Comparison of ENCODE assay signal across 15 cellular contexts in genomic region chr13:73018336-73018735, GRCh38.
"Had no signal": no experiment of that assay in that cellular context is flagged by ENCODE, and none has a peak within 500 bp of the region (broad histone marks: within the 10 kb centered on the region; RNA-seq: fewer than 3 reads in every experiment).

No MANE protein-coding gene starts in this region.

- H3K27ac Mint-ChIP-seq: activated naive CD4-positive, alpha-beta T cell treated with anti-CD3 and anti-CD28 coated beads, Interleukin-2, amount 10 ng/mL, durations not matched to agents 7 days and 5 days; activated T-helper 17 cell treated with anti-CD3 and anti-CD28 coated beads, Interleukin-2, amount 50 U/mL, for 72 hours; endodermal cell; natural killer cell treated with Interleukin-12 subunit alpha and Interleukin-12 subunit beta and Interleukin-15 and Interleukin-18, amount 100 ng/mL, for 72 hours had no signal

- H3K4me1 Mint-ChIP-seq: activated naive CD4-positive, alpha-beta T cell treated with anti-CD3 and anti-CD28 coated beads, Interleukin-2, amount 10 ng/mL, durations not matched to agents 7 days and 5 days; activated T-helper 17 cell treated with anti-CD3 and anti-CD28 coated beads, Interleukin-2, amount 50 U/mL, for 72 hours; central memory CD8-positive, alpha-beta T cell; endodermal cell; stimulated activated naive CD8-positive, alpha-beta T cell treated with anti-CD3 and anti-CD28 coated beads, Interleukin-15, amount 100 ng/mL, for 72 hours had no signal

- H3K27me3 ChIP-seq: body of pancreas had no signal

- H3K27ac ChIP-seq: body of pancreas, psoas muscle, thoracic aorta had no signal

- H3K4me1 ChIP-seq: body of pancreas, psoas muscle had no signal

- DNase-seq: activated CD4-positive, alpha-beta T cell treated with anti-CD3 and anti-CD28 coated beads for 48 hours; activated naive CD4-positive, alpha-beta T cell treated with anti-CD3 and anti-CD28 coated beads, Interleukin-2, amount 10 ng/mL, durations not matched to agents 7 days and 5 days; body of pancreas; dermis blood vessel endothelial cell; endodermal cell; glutamatergic neuron; occipital lobe; psoas muscle; stimulated activated CD4-positive, alpha-beta T cell treated with anti-CD3 and anti-CD28 coated beads, Interleukin-4, amount 100 ng/mL, for 1 hour; stimulated activated naive CD8-positive, alpha-beta T cell treated with anti-CD3 and anti-CD28 coated beads, Interleukin-15, amount 100 ng/mL, for 72 hours had no signal

- H3K9me3 ChIP-seq: body of pancreas, psoas muscle, thoracic aorta had no signal

- H3K36me3 ChIP-seq: thoracic aorta had no signal

- H3K9me3 Mint-ChIP-seq: activated naive CD4-positive, alpha-beta T cell treated with anti-CD3 and anti-CD28 coated beads, Interleukin-2, amount 10 ng/mL, durations not matched to agents 7 days and 5 days; activated T-helper 17 cell treated with anti-CD3 and anti-CD28 coated beads, Interleukin-2, amount 50 U/mL, for 72 hours; central memory CD8-positive, alpha-beta T cell; endodermal cell; natural killer cell treated with Interleukin-12 subunit alpha and Interleukin-12 subunit beta and Interleukin-15 and Interleukin-18, amount 100 ng/mL, for 72 hours; stimulated activated naive CD8-positive, alpha-beta T cell treated with anti-CD3 and anti-CD28 coated beads, Interleukin-15, amount 100 ng/mL, for 72 hours had no signal

- H3K4me3 Mint-ChIP-seq: activated naive CD4-positive, alpha-beta T cell treated with anti-CD3 and anti-CD28 coated beads, Interleukin-2, amount 10 ng/mL, durations not matched to agents 7 days and 5 days; activated T-helper 17 cell treated with anti-CD3 and anti-CD28 coated beads, Interleukin-2, amount 50 U/mL, for 72 hours; central memory CD8-positive, alpha-beta T cell; endodermal cell; natural killer cell treated with Interleukin-12 subunit alpha and Interleukin-12 subunit beta and Interleukin-15 and Interleukin-18, amount 100 ng/mL, for 72 hours; stimulated activated naive CD8-positive, alpha-beta T cell treated with anti-CD3 and anti-CD28 coated beads, Interleukin-15, amount 100 ng/mL, for 72 hours had no signal

- ATAC-seq: activated T-helper 17 cell treated with anti-CD3 and anti-CD28 coated beads, Interleukin-2, amount 50 U/mL, for 72 hours; body of pancreas; left lobe of liver; natural killer cell treated with Interleukin-12 subunit alpha and Interleukin-12 subunit beta and Interleukin-15 and Interleukin-18, amount 100 ng/mL, for 72 hours; psoas muscle; stimulated activated naive CD8-positive, alpha-beta T cell treated with anti-CD3 and anti-CD28 coated beads, Interleukin-15, amount 100 ng/mL, for 72 hours had no signal

- H3K27me3 Mint-ChIP-seq: activated naive CD4-positive, alpha-beta T cell treated with anti-CD3 and anti-CD28 coated beads, Interleukin-2, amount 10 ng/mL, durations not matched to agents 7 days and 5 days; activated T-helper 17 cell treated with anti-CD3 and anti-CD28 coated beads, Interleukin-2, amount 50 U/mL, for 72 hours; central memory CD8-positive, alpha-beta T cell; natural killer cell treated with Interleukin-12 subunit alpha and Interleukin-12 subunit beta and Interleukin-15 and Interleukin-18, amount 100 ng/mL, for 72 hours; stimulated activated naive CD8-positive, alpha-beta T cell treated with anti-CD3 and anti-CD28 coated beads, Interleukin-15, amount 100 ng/mL, for 72 hours had no signal

- H3K4me3 ChIP-seq: body of pancreas, psoas muscle, thoracic aorta had no signal

- H3K36me3 Mint-ChIP-seq: natural killer cell treated with Interleukin-12 subunit alpha and Interleukin-12 subunit beta and Interleukin-15 and Interleukin-18, amount 100 ng/mL, for 72 hours had no signal
